In the genomic region with DNA sequence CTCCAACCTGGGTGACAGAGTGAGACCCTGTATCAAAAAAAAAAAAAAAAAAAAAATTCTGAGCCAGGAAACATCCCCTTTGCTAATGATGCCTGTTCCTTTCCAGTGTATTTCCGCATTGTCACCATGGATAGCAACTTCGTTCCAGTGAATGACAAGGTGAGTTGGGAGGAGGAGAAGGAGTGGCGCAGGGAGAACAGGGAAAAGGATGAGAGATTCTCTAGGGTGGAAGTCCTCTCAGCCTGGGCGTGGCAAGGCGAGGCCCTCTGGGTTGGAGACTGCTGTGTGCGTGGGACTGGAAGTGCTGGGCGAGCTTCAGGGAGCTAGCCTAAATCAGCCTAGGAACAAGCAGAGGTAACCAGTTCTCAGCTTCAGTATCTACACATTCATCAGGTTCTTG, we compare ENCODE assay signal across 24 cellular contexts. TPM values are rescaled to one million over a fixed set of nuclear protein-coding genes. Genes with fewer than 3 reads are reported as not detected.
DNase-seq lines count a peak whose midpoint lies in the region; ATAC-seq, FAIRE-seq and TF ChIP-seq lines count a peak whose summit lies in the region.
"Had no signal": no experiment of that assay in that cellular context is flagged by ENCODE, and none has a peak within 500 bp of the region (broad histone marks: within the 10 kb centered on the region; RNA-seq: fewer than 3 reads in every experiment).

No MANE protein-coding gene starts in this region.

- no peaks in the 10 kb centered on the region for H3K23me2 ChIP-seq in H9 (ENCODE audit: insufficient read length, low read depth, low read length, poor library complexity, severe bottlenecking)

- no peak overlapping the region for H3K4me3 Mint-ChIP-seq in H9
- H3K4me3 Mint-ChIP-seq in WTC11 = no peak overlapping the region

- H3K4me1 ChIP-seq in H9 (ENCODE audit: insufficient read depth, low read length) (peaks cover 7% of the 10 kb centered on the region; the same call in 1 of the 2 replicates), esophagus squamous epithelium (peaks cover 14 to 65% (median 19%) of the 10 kb centered on the region in 3 donors)

- H3K27ac ChIP-seq in H9 (ENCODE audit: insufficient read length, low read depth, low read length) = no peak overlapping the region
- peak overlapping the region in 3 of 4 donors; percentile 73 to 86 (median 85) for H3K27ac ChIP-seq in esophagus squamous epithelium
- H3K27ac ChIP-seq: BLaER1 treated with 17β-estradiol and CSF1 and Interleukin-3, amounts not matched to agents 10 nM and 100 nM; HL-60; SK-N-MC had no signal

- H3K27me3 ChIP-seq in H9 (ENCODE audit: insufficient read depth, low read length) = no peaks in the 10 kb centered on the region
- no peaks in the 10 kb centered on the region for H3K27me3 ChIP-seq in esophagus squamous epithelium
- H3K27me3 ChIP-seq: BLaER1 treated with 17β-estradiol and CSF1 and Interleukin-3, amounts not matched to agents 10 nM and 100 nM had no signal

- H3K27me3 Mint-ChIP-seq in H9 (ENCODE audit: low read depth) (no peaks in the 10 kb centered on the region), WTC11 (ENCODE audit: low read depth) (no peaks in the 10 kb centered on the region; the same call in 1 of the 2 replicates)

- POLR2A ChIA-PET in WTC11 (lab: Charles Lee) = interaction anchor here (1.5 kb wide), 1 partner anchor 31 kb away, joined by 3 read pairs; no protein-coding TSS in a partner anchor

- H3K4me2 ChIP-seq in H9 (ENCODE audit: insufficient read depth, insufficient read length, low read length) = no peak overlapping the region
- H3K4me2 ChIP-seq: BLaER1 treated with 17β-estradiol and CSF1 and Interleukin-3, amounts not matched to agents 10 nM and 100 nM had no signal

- H3K4me1 Mint-ChIP-seq in H9 (peaks cover 52 to 53% of the 10 kb centered on the region in 2 experiments), WTC11 (peaks cover 67% of the 10 kb centered on the region)

- 0 out of 2 replicates have a peak overlapping the region, but pooled peaks have one; percentile 20 for H2BK15ac ChIP-seq in H9 (ENCODE audit: low read depth, low read length)

- H2BK5ac ChIP-seq in H9 (ENCODE audit: insufficient read length, low read length) = peak overlapping the region; percentile 68

- H3K9me3 Mint-ChIP-seq in H9 = peaks cover 15 to 21% of the 10 kb centered on the region in 2 experiments
- peaks cover 19% of the 10 kb centered on the region for H3K9me3 Mint-ChIP-seq in WTC11

- H3K9ac ChIP-seq in H9 (ENCODE audit: extremely low read depth, insufficient read length, low read length) = no peak overlapping the region
- H3K9ac ChIP-seq: BLaER1 treated with 17β-estradiol and CSF1 and Interleukin-3, amounts not matched to agents 10 nM and 100 nM had no signal

- H3K79me2 ChIP-seq in H9 (ENCODE audit: insufficient read depth, low read length) = no peaks in the 10 kb centered on the region

- intact Hi-C loops in esophagus squamous epithelium (cut with DNase I) = no loop called here

- TF ChIP-seq CTCF in H9 (conservative IDR thresholded peaks at IDR 0.05) = no peak
- TF ChIP-seq CTCF in WTC11 (IDR thresholded peaks at IDR 0.05) = no peak
- no peak for TF ChIP-seq CTCF in esophagus squamous epithelium (IDR thresholded peaks at IDR 0.05)

- no peak overlapping the region for H2BK20ac ChIP-seq in H9 (ENCODE audit: low read depth, low read length, poor library complexity, severe bottlenecking)

- H3K9me3 ChIP-seq in H9 (ENCODE audit: control insufficient read depth, low read depth, low read length) = no peaks in the 10 kb centered on the region
- H3K9me3 ChIP-seq in esophagus squamous epithelium = no peaks in the 10 kb centered on the region

- no peaks in the 10 kb centered on the region for H3K79me1 ChIP-seq in H9 (ENCODE audit: insufficient read depth, low read depth, low read length, poor library complexity, severe bottlenecking)

- peak overlapping the region; percentile 62 for H3K18ac ChIP-seq in H9 (ENCODE audit: insufficient read length, low read depth, low read length)

- H3K36me3 ChIP-seq in esophagus squamous epithelium = peaks cover 0 to 50% (median 0%) of the 10 kb centered on the region in 3 donors
- H3K36me3 ChIP-seq: BLaER1 treated with 17β-estradiol and CSF1 and Interleukin-3, amounts not matched to agents 10 nM and 100 nM had no signal

- no peak overlapping the region for H3K56ac ChIP-seq in H9 (ENCODE audit: insufficient read length, low read depth, low read length)

- ATAC-seq in WTC11 (no peak), HG03025 (IDR thresholded peaks at IDR 0.05; ENCODE audit: low FRiP score, unreplicated experiment) (no peak)

- TF ChIP-seq POLR2A in esophagus squamous epithelium (IDR thresholded peaks at IDR 0.05) = no peak

- peak overlapping the region; percentile 84 for H3K14ac ChIP-seq in H9 (ENCODE audit: insufficient read depth, low read length)

- no peak overlapping the region for H3K4me3 ChIP-seq in esophagus squamous epithelium
- H3K4me3 ChIP-seq: BLaER1 treated with 17β-estradiol and CSF1 and Interleukin-3, amounts not matched to agents 10 nM and 100 nM; SK-N-MC had no signal

- no peaks in the 10 kb centered on the region for H4K20me1 ChIP-seq in H9 (ENCODE audit: control insufficient read depth, insufficient read depth, insufficient read length)
- H4K20me1 ChIP-seq: BLaER1 treated with 17β-estradiol and CSF1 and Interleukin-3, amounts not matched to agents 10 nM and 100 nM had no signal

- H2AFZ ChIP-seq in H9 (ENCODE audit: low read length) = no peak overlapping the region

- H3K36me3 Mint-ChIP-seq in H9 (ENCODE audit: insufficient read depth in 1 of 3, low read depth in 3 of 3) (peaks cover 4 to 23% (median 22%) of the 10 kb centered on the region in 3 experiments; a peak in 6 of 7 replicates), WTC11 (peaks cover 31% of the 10 kb centered on the region)

- no peak overlapping the region for H2BK120ac ChIP-seq in H9 (ENCODE audit: low read depth, low read length, poor library complexity, severe bottlenecking)

- peak overlapping the region; percentile 65 for H2AK5ac ChIP-seq in H9 (ENCODE audit: insufficient read length, low read length)

- H4K8ac ChIP-seq in H9 (replicated peaks; ENCODE audit: insufficient read length, low read depth, low read length) = no peak overlapping the region

- no peak overlapping the region for H3K23ac ChIP-seq in H9 (ENCODE audit: insufficient read length, low read depth, low read length)

- no peak overlapping the region for H2BK12ac ChIP-seq in H9 (ENCODE audit: insufficient read length, low read depth, low read length)

- H3K27ac Mint-ChIP-seq in H9 (peak overlapping the region; percentile 13 to 94 (median 84); a peak in 4 of 7 replicates), WTC11 (peak overlapping the region; percentile 67)

- CTCF ChIA-PET in WTC11 (lab: Charles Lee) = interaction anchor here (0.7 to 3.2 kb wide), 5 partner anchors 10 to 380 kb away, joined by 3 to 20 read pairs (median 9); no protein-coding TSS in a partner anchor

- no CpG with 5 or more reads among the region's 7 CpGs for WGBS in H9 (ENCODE audit: extremely low coverage, insufficient read length, low lambda C conversion rate)
- 63 to 81% methylated on average over 7 of the region's 7 CpGs for WGBS in esophagus squamous epithelium, 2 donors

- DNase-seq in H9 (no peak), WTC11 (ENCODE audit: low spot score) (no peak), esophagus squamous epithelium (lab: John Stamatoyannopoulos, UW) (no peak), urothelium cell line (ENCODE audit: low spot score) (no peak)
- DNase-seq in activated CD4-positive, alpha-beta T cell treated with anti-CD3 and anti-CD28 coated beads for 48 hours = no peak
- no peak for DNase-seq in activated naive CD4-positive, alpha-beta T cell treated with anti-CD3 and anti-CD28 coated beads, Interleukin-2, amount 50 U/mL, for 16 hours
- DNase-seq: DMS79 treated with DMSO at 0.1 percent for 48 hours; H7; IMR-90; NCI-H1092 treated with DMSO at 0.1 percent for 48 hours; NCI-H146; NCI-H2081; NK-92 treated with Interleukin-12 subunit alpha and Interleukin-12 subunit beta, amount 100 ng/mL, for 24 hours; OCI-M1; SHP77 had no signal

- peak; percentile 77 for FAIRE-seq in urothelium cell line (lab: Jason Lieb, UNC)
- FAIRE-seq: HTR-8/SVneo had no signal

- H3K4ac ChIP-seq in H9 (ENCODE audit: low read depth, low read length) = no peak overlapping the region

- no peak overlapping the region for H4K91ac ChIP-seq in H9 (ENCODE audit: insufficient read length, low read depth, low read length)

- H4K5ac ChIP-seq in H9 (ENCODE audit: insufficient read length, low read depth, low read length) = no peak overlapping the region

- no peak overlapping the region for H3T11ph ChIP-seq in H9 (ENCODE audit: low read length)

TF ChIP-seq in WTC11, 78 proteins besides CTCF, POLR2A, EP300 and RAD21:
- TF ChIP-seq EMX1 (CRISPR knock-in tag; IDR thresholded peaks at IDR 0.05) (no peak), MYBL2 (CRISPR knock-in tag; IDR thresholded peaks at IDR 0.05) (no peak), NR3C1 (CRISPR knock-in tag; conservative IDR thresholded peaks at IDR 0.05; ENCODE audit: low read depth) (no peak), JUN (CRISPR knock-in tag; IDR thresholded peaks at IDR 0.05) (no peak)
- TF ChIP-seq, protein P1, sequence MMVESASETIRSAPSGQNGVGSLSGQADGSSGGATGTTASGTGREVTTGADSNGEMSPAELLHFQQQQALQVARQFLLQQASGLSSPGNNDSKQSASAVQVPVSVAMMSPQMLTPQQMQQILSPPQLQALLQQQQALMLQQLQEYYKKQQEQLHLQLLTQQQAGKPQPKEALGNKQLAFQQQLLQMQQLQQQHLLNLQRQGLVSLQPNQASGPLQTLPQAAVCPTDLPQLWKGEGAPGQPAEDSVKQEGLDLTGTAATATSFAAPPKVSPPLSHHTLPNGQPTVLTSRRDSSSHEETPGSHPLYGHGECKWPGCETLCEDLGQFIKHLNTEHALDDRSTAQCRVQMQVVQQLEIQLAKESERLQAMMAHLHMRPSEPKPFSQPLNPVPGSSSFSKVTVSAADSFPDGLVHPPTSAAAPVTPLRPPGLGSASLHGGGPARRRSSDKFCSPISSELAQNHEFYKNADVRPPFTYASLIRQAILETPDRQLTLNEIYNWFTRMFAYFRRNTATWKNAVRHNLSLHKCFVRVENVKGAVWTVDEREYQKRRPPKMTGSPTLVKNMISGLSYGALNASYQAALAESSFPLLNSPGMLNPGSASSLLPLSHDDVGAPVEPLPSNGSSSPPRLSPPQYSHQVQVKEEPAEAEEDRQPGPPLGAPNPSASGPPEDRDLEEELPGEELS (CRISPR knock-in tag; IDR thresholded peaks at IDR 0.05) = no peak
TF ChIP-seq in WTC11: peak in this region for 0.

RNA-seq across cellular contexts. Expression of a gene that starts 7.2 kb away (rescaled TPM):
- total RNA-seq in H9 (2021) (2.8 and 4.1 TPM in 2 replicates), WTC11 (2021) (9.1 to 11.5 TPM (median 10.5 TPM) in 3 replicates), esophagus squamous epithelium (1,000 to 10,000 TPM in 1 of 4 donors, 100 to 1,000 TPM in 3; 419 to 1,497 (median 509) TPM)
- total RNA-seq: G401, IMR-90, LHCN-M2, NCI-H460, RPMI7951 had no signal

Comparison
In these comparisons a context has a peak if more than half of its experiments do, and no peak if none do; other contexts are left out.
1. RNA of a gene that starts 7.2 kb away (total RNA-seq): 419 to 1,497 TPM in esophagus squamous epithelium; 9.1 to 11.5 TPM in WTC11 and 2.8 to 4.1 TPM in H9; every median in the first group is over 10 times any median in the second.